1 cellular context compared by ENCODE assay signal in genomic region chr5:111954516-111955337, GRCh38.
TF ChIP-seq lines count a peak whose summit lies in the region.

No MANE protein-coding gene starts in this region.

TF ChIP-seq in GM12878, 131 proteins besides CTCF, POLR2A, EP300 and RAD21 (continued from another document):
- TF ChIP-seq PKNOX1 (IDR thresholded peaks at IDR 0.05) (peak; percentile 36; the same call in 1 of the 2 replicates), KLF5 (IDR thresholded peaks at IDR 0.05; ENCODE audit: partially characterized antibody) (no peak), ASH2L (IDR thresholded peaks at IDR 0.05; ENCODE audit: borderline replicate concordance, low read depth) (no peak)
